ENCODE assay signal across 12 cellular contexts in genomic region chr1:219587817-219588561, GRCh38. TPM values are rescaled to one million over a fixed set of nuclear protein-coding genes. Genes with fewer than 3 reads are reported as not detected.
DNase-seq lines count a peak whose midpoint lies in the region; ATAC-seq and TF ChIP-seq lines count a peak whose summit lies in the region.
"Had no signal": no experiment of that assay in that cellular context is flagged by ENCODE, and none has a peak within 500 bp of the region (broad histone marks: within the 10 kb centered on the region; RNA-seq: fewer than 3 reads in every experiment).

No MANE protein-coding gene starts in this region.

- TF ChIP-seq POLR2A in Peyer's patch (IDR thresholded peaks at IDR 0.05), result no peak

- TF ChIP-seq CTCF in fibroblast of mammary gland (conservative IDR thresholded peaks at IDR 0.05; ENCODE audit: control insufficient read depth, insufficient read depth, low read depth, low read length), result no peak
- TF ChIP-seq CTCF in Peyer's patch (IDR thresholded peaks at IDR 0.05), result no peak

- no peaks in the 10 kb centered on the region for H3K9me3 ChIP-seq in Peyer's patch

- H3K4me3 ChIP-seq in fibroblast of mammary gland (ENCODE audit: control insufficient read depth, low read depth, low read length) (no peak overlapping the region), Peyer's patch (no peak overlapping the region)

- H3K27ac ChIP-seq in Peyer's patch, result no peak overlapping the region

- H3K27me3 ChIP-seq in Peyer's patch, result no peaks in the 10 kb centered on the region

- H3K4me1 ChIP-seq in Peyer's patch, result no peaks in the 10 kb centered on the region

- DNase-seq in ELR (ENCODE audit: low read depth) (peak; percentile 12), RPMI7951 (ENCODE audit: low read depth) (peak; percentile 6), fibroblast of mammary gland (ENCODE audit: low read depth) (peak; percentile 56), renal cortical epithelial cell (ENCODE audit: low read depth) (peak; percentile 6), Peyer's patch (no peak), ACHN (no peak)
- DNase-seq: activated CD8-positive, alpha-beta memory T cell treated with anti-CD3 and anti-CD28 coated beads, Interleukin-2, amount 50 U/mL, for 4 hours; NCI-H1105 treated with DMSO at 0.1 percent for 48 hours; NK-92 treated with Interleukin-12 subunit alpha and Interleukin-12 subunit beta, amount 100 ng/mL, for 24 hours; T1000 had no signal

- ATAC-seq in HG02973 (IDR thresholded peaks at IDR 0.05; ENCODE audit: unreplicated experiment), result no peak

- H3K36me3 ChIP-seq in Peyer's patch, result no peaks in the 10 kb centered on the region

- in situ Hi-C loops in ACHN (cut with HindIII; ENCODE audit: low pct_ligation_motif_present, low pct_unique_long_range_greater_than_20kb, low sequenced_read_pairs), result no loop called here

RNA-seq across cellular contexts. Expression of gene ZC3H11B, which starts 24.9 kb away (rescaled TPM):
- total RNA-seq in RPMI7951 (2014; rRNA removed; shearing (Covaris generic)), result 0.10 and 0.12 TPM in 2 replicates
- total RNA-seq in renal cortical epithelial cell, result not detected in 2 replicates
- under 1 TPM in 1 of 4 donors, not detected in 3; 0.57 TPM for total RNA-seq in Peyer's patch
- total RNA-seq: epithelial cell of proximal tubule had no signal

Comparison
In these comparisons a context has a peak if more than half of its experiments do, and no peak if none do; other contexts are left out.
1. DNase-seq: peak in ELR (single experiment), RPMI7951 (single experiment), fibroblast of mammary gland (single experiment) and renal cortical epithelial cell (single experiment); none in Peyer's patch (0 of 3) and ACHN (single experiment).